Comparison of ENCODE assay signal across 2 cellular contexts in genomic region chr13:26585136-26585535, GRCh38.
TF ChIP-seq lines count a peak whose summit lies in the region.

No MANE protein-coding gene starts in this region.

TF ChIP-seq in IMR-90, 13 proteins besides CTCF, POLR2A, EP300 and RAD21:
- no peak for TF ChIP-seq RCOR1 (IDR thresholded peaks at IDR 0.05; ENCODE audit: insufficient replicate concordance, low read length)
- no peak for TF ChIP-seq NFE2L2 (IDR thresholded peaks at IDR 0.05; ENCODE audit: low read depth, low read length)
- TF ChIP-seq CEBPB (IDR thresholded peaks at IDR 0.05; ENCODE audit: low read depth, low read length) = no peak
- no peak for TF ChIP-seq BHLHE40 (IDR thresholded peaks at IDR 0.05; ENCODE audit: low read depth, low read length)
- no peak for TF ChIP-seq CHD1 (IDR thresholded peaks at IDR 0.05; ENCODE audit: low read depth, low read length)
- TF ChIP-seq ELK1 (IDR thresholded peaks at IDR 0.05; ENCODE audit: borderline replicate concordance, low read depth, low read length) = no peak
- TF ChIP-seq RFX5 (IDR thresholded peaks at IDR 0.05; ENCODE audit: low read depth, low read length) = no peak

TF ChIP-seq in SK-N-SH, 30 proteins besides CTCF, POLR2A, EP300 and RAD21:
- TF ChIP-seq MXI1 (IDR thresholded peaks at IDR 0.05; ENCODE audit: low read depth, low read length) (no peak), JUND (IDR thresholded peaks at IDR 0.05) (no peak), TCF12 (IDR thresholded peaks at IDR 0.05) (no peak), RFX5 (IDR thresholded peaks at IDR 0.05; ENCODE audit: low read length) (no peak)
